ENCODE assay signal across 1 cellular context in genomic region chr2:240822280-240822847, GRCh38.
TF ChIP-seq lines count a peak whose summit lies in the region.

No MANE protein-coding gene starts in this region.

TF ChIP-seq in GM23338, 12 proteins besides CTCF, POLR2A, EP300 and RAD21 (continued from another document):
- TF ChIP-seq, protein P1, sequence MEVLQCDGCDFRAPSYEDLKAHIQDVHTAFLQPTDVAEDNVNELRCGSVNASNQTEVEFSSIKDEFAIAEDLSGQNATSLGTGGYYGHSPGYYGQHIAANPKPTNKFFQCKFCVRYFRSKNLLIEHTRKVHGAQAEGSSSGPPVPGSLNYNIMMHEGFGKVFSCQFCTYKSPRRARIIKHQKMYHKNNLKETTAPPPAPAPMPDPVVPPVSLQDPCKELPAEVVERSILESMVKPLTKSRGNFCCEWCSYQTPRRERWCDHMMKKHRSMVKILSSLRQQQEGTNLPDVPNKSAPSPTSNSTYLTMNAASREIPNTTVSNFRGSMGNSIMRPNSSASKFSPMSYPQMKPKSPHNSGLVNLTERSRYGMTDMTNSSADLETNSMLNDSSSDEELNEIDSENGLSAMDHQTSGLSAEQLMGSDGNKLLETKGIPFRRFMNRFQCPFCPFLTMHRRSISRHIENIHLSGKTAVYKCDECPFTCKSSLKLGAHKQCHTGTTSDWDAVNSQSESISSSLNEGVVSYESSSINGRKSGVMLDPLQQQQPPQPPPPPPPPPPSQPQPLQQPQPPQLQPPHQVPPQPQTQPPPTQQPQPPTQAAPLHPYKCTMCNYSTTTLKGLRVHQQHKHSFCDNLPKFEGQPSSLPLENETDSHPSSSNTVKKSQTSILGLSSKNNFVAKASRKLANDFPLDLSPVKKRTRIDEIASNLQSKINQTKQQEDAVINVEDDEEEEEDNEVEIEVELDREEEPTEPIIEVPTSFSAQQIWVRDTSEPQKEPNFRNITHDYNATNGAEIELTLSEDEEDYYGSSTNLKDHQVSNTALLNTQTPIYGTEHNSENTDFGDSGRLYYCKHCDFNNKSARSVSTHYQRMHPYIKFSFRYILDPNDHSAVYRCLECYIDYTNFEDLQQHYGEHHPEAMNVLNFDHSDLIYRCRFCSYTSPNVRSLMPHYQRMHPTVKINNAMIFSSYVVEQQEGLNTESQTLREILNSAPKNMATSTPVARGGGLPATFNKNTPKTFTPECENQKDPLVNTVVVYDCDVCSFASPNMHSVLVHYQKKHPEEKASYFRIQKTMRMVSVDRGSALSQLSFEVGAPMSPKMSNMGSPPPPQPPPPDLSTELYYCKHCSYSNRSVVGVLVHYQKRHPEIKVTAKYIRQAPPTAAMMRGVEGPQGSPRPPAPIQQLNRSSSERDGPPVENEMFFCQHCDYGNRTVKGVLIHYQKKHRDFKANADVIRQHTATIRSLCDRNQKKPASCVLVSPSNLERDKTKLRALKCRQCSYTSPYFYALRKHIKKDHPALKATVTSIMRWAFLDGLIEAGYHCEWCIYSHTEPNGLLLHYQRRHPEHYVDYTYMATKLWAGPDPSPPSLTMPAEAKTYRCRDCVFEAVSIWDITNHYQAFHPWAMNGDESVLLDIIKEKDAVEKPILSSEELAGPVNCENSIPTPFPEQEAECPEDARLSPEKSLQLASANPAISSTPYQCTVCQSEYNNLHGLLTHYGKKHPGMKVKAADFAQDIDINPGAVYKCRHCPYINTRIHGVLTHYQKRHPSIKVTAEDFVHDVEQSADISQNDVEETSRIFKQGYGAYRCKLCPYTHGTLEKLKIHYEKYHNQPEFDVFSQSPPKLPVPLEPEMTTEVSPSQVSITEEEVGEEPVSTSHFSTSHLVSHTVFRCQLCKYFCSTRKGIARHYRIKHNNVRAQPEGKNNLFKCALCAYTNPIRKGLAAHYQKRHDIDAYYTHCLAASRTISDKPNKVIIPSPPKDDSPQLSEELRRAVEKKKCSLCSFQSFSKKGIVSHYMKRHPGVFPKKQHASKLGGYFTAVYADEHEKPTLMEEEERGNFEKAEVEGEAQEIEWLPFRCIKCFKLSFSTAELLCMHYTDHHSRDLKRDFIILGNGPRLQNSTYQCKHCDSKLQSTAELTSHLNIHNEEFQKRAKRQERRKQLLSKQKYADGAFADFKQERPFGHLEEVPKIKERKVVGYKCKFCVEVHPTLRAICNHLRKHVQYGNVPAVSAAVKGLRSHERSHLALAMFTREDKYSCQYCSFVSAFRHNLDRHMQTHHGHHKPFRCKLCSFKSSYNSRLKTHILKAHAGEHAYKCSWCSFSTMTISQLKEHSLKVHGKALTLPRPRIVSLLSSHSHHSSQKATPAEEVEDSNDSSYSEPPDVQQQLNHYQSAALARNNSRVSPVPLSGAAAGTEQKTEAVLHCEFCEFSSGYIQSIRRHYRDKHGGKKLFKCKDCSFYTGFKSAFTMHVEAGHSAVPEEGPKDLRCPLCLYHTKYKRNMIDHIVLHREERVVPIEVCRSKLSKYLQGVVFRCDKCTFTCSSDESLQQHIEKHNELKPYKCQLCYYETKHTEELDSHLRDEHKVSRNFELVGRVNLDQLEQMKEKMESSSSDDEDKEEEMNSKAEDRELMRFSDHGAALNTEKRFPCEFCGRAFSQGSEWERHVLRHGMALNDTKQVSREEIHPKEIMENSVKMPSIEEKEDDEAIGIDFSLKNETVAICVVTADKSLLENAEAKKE (CRISPR knock-in tag; IDR thresholded peaks at IDR 0.05) = no peak
- TF ChIP-seq EZH2phosphoT487 (IDR thresholded peaks at IDR 0.05; ENCODE audit: unreplicated experiment) (no peak), POLR2AphosphoS5 (IDR thresholded peaks at IDR 0.05; ENCODE audit: low read depth) (no peak), ZNF114 (CRISPR knock-in tag; IDR thresholded peaks at IDR 0.05) (no peak), JUNB (IDR thresholded peaks at IDR 0.05; ENCODE audit: unreplicated experiment) (no peak), CREB1 (CRISPR knock-in tag; IDR thresholded peaks at IDR 0.05; ENCODE audit: low read depth) (no peak), EZH2 (IDR thresholded peaks at IDR 0.05; ENCODE audit: low read depth, unreplicated experiment) (no peak), ZNF331 (CRISPR knock-in tag; IDR thresholded peaks at IDR 0.05; ENCODE audit: low read depth) (no peak)
TF ChIP-seq in GM23338: peak in this region for 0.
